Comparison of ENCODE assay signal across 9 cellular contexts in genomic region chr2:135874966-135875365, GRCh38. TPM values are rescaled to one million over a fixed set of nuclear protein-coding genes. Genes with fewer than 3 reads are reported as not detected.
A peak's percentile ranks its signal among the peaks of the same experiment; 100 is the strongest.
DNase-seq lines count a peak whose midpoint lies in the region; ATAC-seq and TF ChIP-seq lines count a peak whose summit lies in the region.
"Had no signal": no experiment of that assay in that cellular context is flagged by ENCODE, and none has a peak within 500 bp of the region (broad histone marks: within the 10 kb centered on the region; RNA-seq: fewer than 3 reads in every experiment).

No MANE protein-coding gene starts in this region.

- peak overlapping the region; percentile 98 for H3K4me3 Mint-ChIP-seq in activated T-helper 1 cell treated with anti-CD3 and anti-CD28 coated beads, Interleukin-12 subunit alpha, Interleukin-12 subunit beta, Interleukin-2, Interleukin-4 antibody, amounts not matched to agents 30 ng/mL and 10 ng/mL and 1 ng/mL, durations not matched to agents 14 hours and 24 hours and 36 hours

- no peaks in the 10 kb centered on the region for H3K27me3 ChIP-seq in upper lobe of right lung

- H3K9me3 Mint-ChIP-seq in activated T-helper 1 cell treated with anti-CD3 and anti-CD28 coated beads, Interleukin-12 subunit alpha, Interleukin-12 subunit beta, Interleukin-2, Interleukin-4 antibody, amounts not matched to agents 30 ng/mL and 10 ng/mL and 1 ng/mL, durations not matched to agents 14 hours and 24 hours and 36 hours: no peaks in the 10 kb centered on the region

- H3K36me3 Mint-ChIP-seq in activated T-helper 1 cell treated with anti-CD3 and anti-CD28 coated beads, Interleukin-12 subunit alpha, Interleukin-12 subunit beta, Interleukin-2, Interleukin-4 antibody, amounts not matched to agents 30 ng/mL and 10 ng/mL and 1 ng/mL, durations not matched to agents 14 hours and 24 hours and 36 hours (ENCODE audit: low read depth): peaks cover 39% of the 10 kb centered on the region

- H3K36me3 ChIP-seq in upper lobe of right lung: peaks cover 13% of the 10 kb centered on the region

- H3K27ac ChIP-seq in upper lobe of right lung: no peak overlapping the region

- peak; percentile 13 for DNase-seq in stimulated activated CD4-positive, alpha-beta T cell treated with anti-CD3 and anti-CD28 coated beads, Interleukin-15, amount 100 ng/mL, for 24 hours
- no peak for DNase-seq in stimulated activated CD4-positive, alpha-beta T cell treated with anti-CD3 and anti-CD28 coated beads, Interleukin-4, amount 100 ng/mL, for 4 hours
- no peak for DNase-seq in activated T-helper 1 cell treated with anti-CD3 and anti-CD28 coated beads, Interleukin-12 subunit alpha, Interleukin-12 subunit beta, Interleukin-2, Interleukin-4 antibody, amounts not matched to agents 30 ng/mL and 10 ng/mL and 1 ng/mL, durations not matched to agents 14 hours and 24 hours and 36 hours (ENCODE audit: low spot score)
- DNase-seq in upper lobe of right lung (no peak), dermis blood vessel endothelial cell (no peak)

- H3K27me3 Mint-ChIP-seq in activated T-helper 1 cell treated with anti-CD3 and anti-CD28 coated beads, Interleukin-12 subunit alpha, Interleukin-12 subunit beta, Interleukin-2, Interleukin-4 antibody, amounts not matched to agents 30 ng/mL and 10 ng/mL and 1 ng/mL, durations not matched to agents 14 hours and 24 hours and 36 hours (ENCODE audit: insufficient read depth): peaks cover 2% of the 10 kb centered on the region

- H3K4me3 ChIP-seq in iPS-18c (ENCODE audit: insufficient read depth, low read depth, low read length): peak overlapping the region; percentile 96
- H3K4me3 ChIP-seq in upper lobe of right lung: peak overlapping the region; percentile 89

- peak overlapping the region; percentile 97 for H3K27ac Mint-ChIP-seq in activated T-helper 1 cell treated with anti-CD3 and anti-CD28 coated beads, Interleukin-12 subunit alpha, Interleukin-12 subunit beta, Interleukin-2, Interleukin-4 antibody, amounts not matched to agents 30 ng/mL and 10 ng/mL and 1 ng/mL, durations not matched to agents 14 hours and 24 hours and 36 hours

- H3K9me3 ChIP-seq in iPS-18c (ENCODE audit: control insufficient read depth, insufficient read depth, low read length): no peaks in the 10 kb centered on the region
- H3K9me3 ChIP-seq in upper lobe of right lung: no peaks in the 10 kb centered on the region

- peaks cover 54% of the 10 kb centered on the region for H3K4me1 Mint-ChIP-seq in activated T-helper 1 cell treated with anti-CD3 and anti-CD28 coated beads, Interleukin-12 subunit alpha, Interleukin-12 subunit beta, Interleukin-2, Interleukin-4 antibody, amounts not matched to agents 30 ng/mL and 10 ng/mL and 1 ng/mL, durations not matched to agents 14 hours and 24 hours and 36 hours (ENCODE audit: low read depth)

- intact Hi-C loops in activated T-helper 1 cell treated with anti-CD3 and anti-CD28 coated beads, Interleukin-12 subunit alpha, Interleukin-12 subunit beta, Interleukin-2, Interleukin-4 antibody, amounts not matched to agents 30 ng/mL and 10 ng/mL and 1 ng/mL, durations not matched to agents 14 hours and 24 hours and 36 hours (cut with micrococcal nuclease): loop anchor here (1.0 to 5.0 kb wide), 4 partner anchors 37 to 1758 kb away; no protein-coding TSS in a partner anchor
- intact Hi-C loops in upper lobe of right lung (cut with DNase I): no loop called here

- no peak for TF ChIP-seq CTCF in upper lobe of right lung (IDR thresholded peaks at IDR 0.05)

- peaks cover 11% of the 10 kb centered on the region for H3K4me1 ChIP-seq in upper lobe of right lung

- ATAC-seq in upper lobe of right lung (no peak), HG02973 (IDR thresholded peaks at IDR 0.05; ENCODE audit: unreplicated experiment) (no peak), HG02571 (IDR thresholded peaks at IDR 0.05; ENCODE audit: unreplicated experiment) (no peak)

RNA-seq across cellular contexts. Expression of gene MCM6, which starts 1.3 kb away (rescaled TPM):
- 176 and 177 TPM in 2 replicates for total RNA-seq in activated T-helper 1 cell treated with anti-CD3 and anti-CD28 coated beads, Interleukin-12 subunit alpha, Interleukin-12 subunit beta, Interleukin-2, Interleukin-4 antibody, amounts not matched to agents 30 ng/mL and 10 ng/mL and 1 ng/mL, durations not matched to agents 14 hours and 24 hours and 36 hours
- total RNA-seq in upper lobe of right lung (8.2 TPM), dermis blood vessel endothelial cell (15.5 and 46.5 TPM in 2 replicates)

RNA-seq across cellular contexts. Expression of gene LCT, which starts 38.0 kb away (rescaled TPM):
- 0.41 and 0.42 TPM in 2 replicates for total RNA-seq in activated T-helper 1 cell treated with anti-CD3 and anti-CD28 coated beads, Interleukin-12 subunit alpha, Interleukin-12 subunit beta, Interleukin-2, Interleukin-4 antibody, amounts not matched to agents 30 ng/mL and 10 ng/mL and 1 ng/mL, durations not matched to agents 14 hours and 24 hours and 36 hours
- total RNA-seq in upper lobe of right lung: not detected
- under 0.01 TPM in 1 of 2 replicates, not detected in the other for total RNA-seq in dermis blood vessel endothelial cell
- total RNA-seq: myocyte had no signal
